ENCODE assay signal across 13 cellular contexts in the genomic region with DNA sequence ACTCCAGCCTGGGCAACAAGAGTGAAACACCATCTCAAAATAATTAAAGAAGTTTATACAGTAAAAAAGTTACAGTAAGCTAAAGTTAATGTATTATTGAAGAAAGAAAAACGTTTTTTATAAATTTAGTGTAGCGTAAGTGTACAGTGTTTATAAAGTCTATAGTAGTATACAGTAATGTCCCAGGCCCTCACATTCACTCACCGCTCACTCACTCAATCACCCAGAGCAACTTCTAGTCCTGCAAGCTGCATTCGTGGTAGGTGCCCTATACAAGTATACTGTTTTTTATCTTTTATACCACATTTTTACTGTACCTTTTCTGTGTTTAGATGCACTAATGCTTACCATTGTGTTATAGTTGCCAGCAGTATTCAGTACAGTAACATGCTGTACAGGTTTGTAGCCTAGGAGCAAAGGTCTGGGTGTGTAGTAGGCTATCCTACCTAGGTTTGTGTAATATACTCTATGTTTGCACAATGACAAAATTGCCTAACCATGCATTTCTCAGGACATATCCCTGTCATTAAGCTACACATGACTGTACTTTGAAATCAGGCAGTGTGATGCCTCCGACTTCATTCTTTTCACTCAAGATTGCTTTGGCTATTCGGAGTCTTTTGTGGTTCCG.
"Had no signal": no experiment of that assay in that cellular context is flagged by ENCODE, and none has a peak within 500 bp of the region (broad histone marks: within the 10 kb centered on the region; RNA-seq: fewer than 3 reads in every experiment).

No MANE protein-coding gene starts in this region.

- H3K27ac ChIP-seq: lower lobe of right lung, neural progenitor cell, thyroid gland, vagina had no signal

- H3K27ac Mint-ChIP-seq: activated CD4-positive, alpha-beta T cell treated with anti-CD3 and anti-CD28 coated beads, Interleukin-2, amount 10 ng/mL, durations not matched to agents 24 days and 14 days; activated CD8-positive, alpha-beta T cell treated with anti-CD3 and anti-CD28 coated beads, Interleukin-2, amount 10 ng/mL, durations not matched to agents 7 days and 5 days; activated naive CD8-positive, alpha-beta T cell treated with anti-CD3 and anti-CD28 coated beads, Interleukin-2, amount 50 U/mL, for 24 hours; mesothelial cell of epicardium; neural progenitor cell; stimulated activated naive B cell treated with anti-CD40 and anti-IgM and Interleukin-4, amounts not matched to agents 10 μg/mL and 1 μg/mL and 100 μg/mL, for 72 hours had no signal

- H3K27me3 ChIP-seq: neural progenitor cell, thyroid gland, vagina had no signal

- ATAC-seq: activated CD8-positive, alpha-beta T cell treated with anti-CD3 and anti-CD28 coated beads, Interleukin-2, amount 10 ng/mL, durations not matched to agents 7 days and 5 days; activated naive CD8-positive, alpha-beta T cell treated with anti-CD3 and anti-CD28 coated beads, Interleukin-2, amount 50 U/mL, for 24 hours; stimulated activated naive B cell treated with anti-CD40 and anti-IgM and Interleukin-4, amounts not matched to agents 10 μg/mL and 1 μg/mL and 100 μg/mL, for 72 hours had no signal

- H3K4me3 ChIP-seq: lower lobe of right lung, neural progenitor cell, thyroid gland, vagina had no signal

- DNase-seq: activated CD4-positive, alpha-beta T cell treated with anti-CD3 and anti-CD28 coated beads, Interleukin-2, amount 10 ng/mL, durations not matched to agents 24 days and 14 days; activated CD4-positive, CD25-positive, alpha-beta regulatory T cell; activated CD8-positive, alpha-beta T cell treated with anti-CD3 and anti-CD28 coated beads, Interleukin-2, amount 10 ng/mL, durations not matched to agents 7 days and 5 days; activated naive CD4-positive, alpha-beta T cell treated with Interleukin-2 at 50 U/mL for 16 hours; activated naive CD8-positive, alpha-beta T cell treated with anti-CD3 and anti-CD28 coated beads, Interleukin-2, amount 50 U/mL, for 24 hours; aorta; hippocampal formation; lower lobe of right lung; stimulated activated naive B cell treated with anti-CD40 and anti-IgM and Interleukin-4, amounts not matched to agents 10 μg/mL and 1 μg/mL and 100 μg/mL, for 72 hours had no signal

- H3K4me1 ChIP-seq: lower lobe of right lung, neural progenitor cell, vagina had no signal

- H3K9me3 ChIP-seq: lower lobe of right lung, thyroid gland, vagina had no signal

- H3K9me3 Mint-ChIP-seq: activated CD4-positive, alpha-beta T cell treated with anti-CD3 and anti-CD28 coated beads, Interleukin-2, amount 10 ng/mL, durations not matched to agents 24 days and 14 days; activated naive CD8-positive, alpha-beta T cell treated with anti-CD3 and anti-CD28 coated beads, Interleukin-2, amount 50 U/mL, for 24 hours; mesothelial cell of epicardium; neural progenitor cell; stimulated activated naive B cell treated with anti-CD40 and anti-IgM and Interleukin-4, amounts not matched to agents 10 μg/mL and 1 μg/mL and 100 μg/mL, for 72 hours had no signal

- H3K36me3 ChIP-seq: neural progenitor cell had no signal
